ENCODE assay signal across 6 cellular contexts in the genomic region with DNA sequence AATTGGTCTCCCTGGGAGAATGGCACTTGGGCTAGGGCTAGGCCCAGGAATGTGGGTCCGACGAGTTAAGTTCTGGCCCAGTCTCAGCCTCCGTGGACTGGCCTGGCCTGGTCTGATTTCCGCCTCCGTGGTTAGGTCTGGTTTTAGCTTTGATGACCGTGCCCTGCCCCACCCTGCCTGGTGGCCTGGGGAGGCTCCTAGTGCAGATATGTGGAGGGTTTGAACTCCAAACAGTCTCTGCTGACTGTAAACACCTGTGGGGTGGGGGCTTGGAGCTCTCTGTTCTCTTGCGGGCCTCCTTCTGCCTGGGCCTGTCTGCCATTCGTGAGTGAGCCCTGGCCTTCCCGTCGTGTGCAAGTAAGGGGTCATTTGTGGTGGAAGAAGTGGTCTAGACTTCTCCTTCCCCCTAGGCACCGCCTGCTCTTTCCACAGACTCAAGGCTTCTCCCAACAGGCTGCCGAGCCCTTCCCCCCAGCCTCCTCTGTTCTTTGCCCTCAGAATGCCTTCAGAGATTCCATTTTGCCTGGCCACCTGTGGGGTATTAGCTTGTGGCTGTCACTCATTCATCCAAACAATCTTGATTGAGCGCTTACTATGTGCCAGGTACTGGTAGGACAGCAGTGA. TPM values are rescaled to one million over a fixed set of nuclear protein-coding genes. Genes with fewer than 3 reads are reported as not detected.
DNase-seq lines count a peak whose midpoint lies in the region; ATAC-seq and TF ChIP-seq lines count a peak whose summit lies in the region.

No MANE protein-coding gene starts in this region.

- peak overlapping the region; percentile 98 for H3K27ac ChIP-seq in KOPT-K1 (ENCODE audit: low read depth, low read length, poor library complexity, severe bottlenecking)
- H3K27ac ChIP-seq in coronary artery, result peak overlapping the region; percentile 81 to 97
- H3K27ac ChIP-seq in prostate gland, result peak overlapping the region; percentile 98

- H3K36me3 ChIP-seq in KOPT-K1 (ENCODE audit: insufficient read depth, low read length), result peaks cover 16% of the 10 kb centered on the region
- no peaks in the 10 kb centered on the region for H3K36me3 ChIP-seq in prostate gland

- DNase-seq in coronary artery (ENCODE audit: low spot score), result no peak
- no peak for DNase-seq in prostate gland (ENCODE audit: low spot score)
- no peak for DNase-seq in NCI-H2107 (lab: John Stamatoyannopoulos, UW)
- DNase-seq in NCI-H2171 treated with DMSO at 0.1 percent for 48 hours (lab: John Stamatoyannopoulos, UW), result no peak

- TF ChIP-seq POLR2A in prostate gland (IDR thresholded peaks at IDR 0.05), result peak; percentile 12

- H3K4me1 ChIP-seq in prostate gland (replicated peaks), result peaks cover 34% of the 10 kb centered on the region

- H3K9me3 ChIP-seq in KOPT-K1 (ENCODE audit: insufficient read depth, low read length, poor library complexity, severe bottlenecking), result no peaks in the 10 kb centered on the region
- no peaks in the 10 kb centered on the region for H3K9me3 ChIP-seq in prostate gland

- intact Hi-C loops in prostate gland (cut with DNase I), result loop anchor here (2.0 kb wide), 1 partner anchor 20 kb away; no protein-coding TSS in a partner anchor

- no peaks in the 10 kb centered on the region for H3K27me3 ChIP-seq in prostate gland (replicated peaks; ENCODE audit: insufficient read depth)

- 24% methylated on average over 13 of the region's 13 CpGs for WGBS in prostate gland

- TF ChIP-seq CTCF in coronary artery (IDR thresholded peaks at IDR 0.05), result no peak
- TF ChIP-seq CTCF in prostate gland (IDR thresholded peaks at IDR 0.05), result no peak

- ATAC-seq in HG03571 (IDR thresholded peaks at IDR 0.05; ENCODE audit: unreplicated experiment), result no peak

- H3K4me3 ChIP-seq in coronary artery (peak overlapping the region; percentile 94), prostate gland (peak overlapping the region; percentile 100)

RNA-seq across cellular contexts. Expression of a gene that starts 1.5 kb away (rescaled TPM):
- 100 to 1,000 TPM; 114 to 164 TPM for total RNA-seq in prostate gland

RNA-seq across cellular contexts. Expression of a gene that starts 4.9 kb away (rescaled TPM):
- 10 to 100 TPM; 41.4 to 78.1 TPM for total RNA-seq in prostate gland

RNA-seq across cellular contexts. Expression of a gene that starts 15.9 kb away (rescaled TPM):
- total RNA-seq in prostate gland, result 1 to 10 TPM; 1.3 to 8.1 TPM

RNA-seq across cellular contexts. Expression of a gene that starts 22.5 kb away (rescaled TPM):
- 10 to 100 TPM; 33.1 to 73.2 TPM for total RNA-seq in prostate gland

RNA-seq across cellular contexts. Expression of a gene that starts 40.4 kb away (rescaled TPM):
- 10 to 100 TPM; 22.4 to 26.2 TPM for total RNA-seq in prostate gland
